11 cellular contexts compared by ENCODE assay signal in genomic region chr10:21402606-21403083, GRCh38.
A peak's percentile ranks its signal among the peaks of the same experiment; 100 is the strongest.
DNase-seq lines count a peak whose midpoint lies in the region; ATAC-seq, FAIRE-seq and TF ChIP-seq lines count a peak whose summit lies in the region.
"Had no signal": no experiment of that assay in that cellular context is flagged by ENCODE, and none has a peak within 500 bp of the region (broad histone marks: within the 10 kb centered on the region; RNA-seq: fewer than 3 reads in every experiment).

No MANE protein-coding gene starts in this region.

- no peak overlapping the region for H3K27ac ChIP-seq in keratinocyte (ENCODE audit: control insufficient read depth, insufficient read depth, low read length)
- no peak overlapping the region for H3K27ac ChIP-seq in stomach
- H3K27ac ChIP-seq: BLaER1 treated with 17β-estradiol and CSF1 and Interleukin-3, amounts not matched to agents 10 nM and 100 nM had no signal

- H3K27me3 ChIP-seq in HAP-1 (ENCODE audit: low read depth) (no peaks in the 10 kb centered on the region), keratinocyte (ENCODE audit: control insufficient read depth, extremely low read depth, insufficient read depth, low read length) (no peaks in the 10 kb centered on the region), stomach (no peaks in the 10 kb centered on the region)
- H3K27me3 ChIP-seq: BLaER1 treated with 17β-estradiol and CSF1 and Interleukin-3, amounts not matched to agents 10 nM and 100 nM had no signal

- no peak overlapping the region for H2AFZ ChIP-seq in keratinocyte (ENCODE audit: control insufficient read depth, low read length)

- intact Hi-C loops in stomach (cut with DNase I; ENCODE audit: low total_unique reads) = no loop called here

- no peak for TF ChIP-seq EP300 in stomach (IDR thresholded peaks at IDR 0.05)

- peak; percentile 34 for FAIRE-seq in keratinocyte (lab: Jason Lieb, UNC)

- peaks cover 69% of the 10 kb centered on the region for H3K4me1 ChIP-seq in HAP-1
- H3K4me1 ChIP-seq in keratinocyte (ENCODE audit: control insufficient read depth, extremely low read depth, insufficient read depth, low read length) = peaks cover 55% of the 10 kb centered on the region
- H3K4me1 ChIP-seq in stomach = peaks cover 0 to 12% (median 0%) of the 10 kb centered on the region in 4 donors

- in situ Hi-C loops in ACHN (cut with HindIII; ENCODE audit: low pct_ligation_motif_present, low pct_unique_long_range_greater_than_20kb, low sequenced_read_pairs) = no loop called here
- in situ Hi-C loops in HAP-1 (cut with MboI; ENCODE audit: low sequenced_read_pairs) = no loop called here

- ATAC-seq in GM21367 (IDR thresholded peaks at IDR 0.05; ENCODE audit: unreplicated experiment) = no peak

- peak; percentile 16 for DNase-seq in ACHN
- DNase-seq in HAP-1 (ENCODE audit: low spot score in 2 of 2) = peak; percentile 68 to 69
- peak; percentile 48 for DNase-seq in astrocyte of the hippocampus (ENCODE audit: low read depth, low spot score)
- DNase-seq in keratinocyte (ENCODE audit: low read depth, low spot score) = no peak
- no peak for DNase-seq in activated CD4-positive, alpha-beta T cell treated with anti-CD3 and anti-CD28 coated beads, Interleukin-2, amount 50 U/mL, for 48 hours
- no peak for DNase-seq in activated CD4-positive, alpha-beta T cell treated with anti-CD3 and anti-CD28 coated beads for 4 hours
- no peak for DNase-seq in stomach
- DNase-seq: anterior cingulate cortex, immature natural killer cell had no signal

- H3K4me3 ChIP-seq in HAP-1 (no peak overlapping the region), keratinocyte (ENCODE audit: control insufficient read depth in 2 of 3, extremely low read depth in 1 of 3, insufficient read depth in 2 of 3, low read depth in 1 of 3, low read length in 3 of 3) (no peak overlapping the region), stomach (no peak overlapping the region)
- H3K4me3 ChIP-seq: BLaER1 treated with 17β-estradiol and CSF1 and Interleukin-3, amounts not matched to agents 10 nM and 100 nM had no signal

- no peaks in the 10 kb centered on the region for H3K36me3 ChIP-seq in HAP-1 (replicated peaks)
- no peaks in the 10 kb centered on the region for H3K36me3 ChIP-seq in keratinocyte (ENCODE audit: control insufficient read depth in 2 of 2, extremely low read depth in 1 of 2, insufficient read depth in 2 of 2, low read length in 2 of 2)
- H3K36me3 ChIP-seq in stomach = no peaks in the 10 kb centered on the region
- H3K36me3 ChIP-seq: BLaER1 treated with 17β-estradiol and CSF1 and Interleukin-3, amounts not matched to agents 10 nM and 100 nM had no signal

- dilution Hi-C loops in keratinocyte (cut with MboI; ENCODE audit: extremely low pct_ligation_motif_present, low sequenced_read_pairs) = no loop called here

- no peak overlapping the region for H3K9ac ChIP-seq in keratinocyte (ENCODE audit: control insufficient read depth, extremely low read depth, insufficient read depth, low read length)
- H3K9ac ChIP-seq: BLaER1 treated with 17β-estradiol and CSF1 and Interleukin-3, amounts not matched to agents 10 nM and 100 nM had no signal

- WGBS in stomach, 5 donors = 40 to 61% (median 60%) methylated on average over 4 of the region's 4 CpGs

- H4K20me1 ChIP-seq in keratinocyte (ENCODE audit: control insufficient read depth, extremely low read depth, insufficient read depth, low read length) = no peaks in the 10 kb centered on the region
- H4K20me1 ChIP-seq: BLaER1 treated with 17β-estradiol and CSF1 and Interleukin-3, amounts not matched to agents 10 nM and 100 nM had no signal

- H3K9me3 ChIP-seq in HAP-1 (no peaks in the 10 kb centered on the region), keratinocyte (ENCODE audit: control insufficient read depth, low read depth, low read length) (no peaks in the 10 kb centered on the region), stomach (peaks cover 0 to 13% (median 7%) of the 10 kb centered on the region in 4 donors)

- H3K79me2 ChIP-seq in keratinocyte (ENCODE audit: control insufficient read depth, insufficient read depth, low read length) = no peaks in the 10 kb centered on the region

- TF ChIP-seq POLR2A in stomach (IDR thresholded peaks at IDR 0.05) = no peak

- no peaks in the 10 kb centered on the region for H3K9me1 ChIP-seq in keratinocyte (ENCODE audit: control insufficient read depth, extremely low read depth, insufficient read depth, low read length)

- TF ChIP-seq CTCF in keratinocyte (optimal IDR thresholded peaks at IDR 0.05 in 1 of 3, IDR thresholded peaks at IDR 0.05 in 1 of 3, conservative IDR thresholded peaks at IDR 0.05 in 1 of 3; ENCODE audit: extremely low read depth in 1 of 3, insufficient read depth in 2 of 3, low read length in 3 of 3) (no peak), stomach (IDR thresholded peaks at IDR 0.05) (no peak)

- peak overlapping the region; percentile 7 for H3K4me2 ChIP-seq in keratinocyte (ENCODE audit: control insufficient read depth, extremely low read depth, insufficient read depth, low read depth, low read length)
- H3K4me2 ChIP-seq: BLaER1 treated with 17β-estradiol and CSF1 and Interleukin-3, amounts not matched to agents 10 nM and 100 nM had no signal

Comparison
In these comparisons a context has a peak if more than half of its experiments do, and no peak if none do; other contexts are left out.
1. DNase-seq: peak in ACHN (single experiment), HAP-1 (2 of 2) and astrocyte of the hippocampus (single experiment); none in keratinocyte (single experiment), activated CD4-positive, alpha-beta T cell treated with anti-CD3 and anti-CD28 coated beads, Interleukin-2, amount 50 U/mL, for 48 hours (0 of 2), activated CD4-positive, alpha-beta T cell treated with anti-CD3 and anti-CD28 coated beads for 4 hours (0 of 2) and stomach (single experiment).